Comparison of ENCODE assay signal across 8 cellular contexts in the genomic region with DNA sequence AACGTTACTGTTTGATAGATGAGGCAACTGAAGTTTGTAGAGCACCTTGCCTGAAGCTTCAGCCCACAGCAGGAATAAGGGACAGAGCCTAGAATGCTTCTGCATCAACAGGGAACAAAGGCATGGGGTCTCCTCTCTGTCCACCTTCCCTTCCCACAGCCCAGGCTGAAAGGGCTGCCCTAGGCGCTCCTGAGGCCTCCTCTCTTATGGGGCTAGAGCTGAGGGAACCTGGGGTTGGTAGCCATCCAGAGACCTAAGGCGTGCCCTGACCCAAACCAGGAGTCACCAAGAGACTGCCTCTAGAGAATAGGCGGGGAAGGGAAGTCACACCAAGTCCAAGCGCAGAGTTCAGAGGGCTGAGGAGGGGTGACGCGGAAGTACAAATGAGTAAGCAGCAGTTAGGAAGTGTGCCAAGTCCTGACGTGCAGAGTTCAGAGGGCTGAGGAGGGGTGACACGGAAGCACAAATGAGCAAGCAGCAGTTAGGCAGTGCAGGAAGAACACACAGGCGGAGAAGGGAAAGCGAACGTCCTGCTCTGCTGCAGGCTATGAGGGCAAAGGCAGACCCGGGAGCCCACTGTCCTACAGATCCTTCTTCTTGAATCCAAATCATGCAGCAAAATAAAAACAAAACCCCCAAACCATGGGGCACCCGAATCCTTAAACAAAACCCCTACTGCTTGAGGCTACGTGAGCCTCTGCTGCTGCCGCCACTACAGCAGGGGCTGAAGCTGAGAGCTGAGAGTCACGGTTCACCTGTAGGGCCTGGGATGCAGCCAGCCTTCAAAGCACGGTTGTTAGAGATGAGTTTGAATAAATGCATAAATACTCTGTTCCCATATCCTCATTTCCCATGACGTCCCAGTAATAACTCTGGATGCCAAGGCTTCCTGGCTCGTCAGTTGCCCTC. TPM values are rescaled to one million over a fixed set of nuclear protein-coding genes. Genes with fewer than 3 reads are reported as not detected.
DNase-seq lines count a peak whose midpoint lies in the region; ATAC-seq and TF ChIP-seq lines count a peak whose summit lies in the region.

No MANE protein-coding gene starts in this region.

- H3K36me3 Mint-ChIP-seq in activated T-cell treated with anti-CD3 and anti-CD28 coated beads, Interleukin-2, amount 50 U/mL, for 72 hours (ENCODE audit: insufficient read depth in 2 of 2) = no peaks in the 10 kb centered on the region
- H3K36me3 Mint-ChIP-seq in osteocyte (ENCODE audit: unreplicated experiment) = peaks cover under 1% of the 10 kb centered on the region

- H3K27me3 Mint-ChIP-seq in activated T-cell treated with anti-CD3 and anti-CD28 coated beads, Interleukin-2, amount 50 U/mL, for 72 hours (ENCODE audit: low read depth) = no peaks in the 10 kb centered on the region
- H3K27me3 Mint-ChIP-seq in osteocyte (ENCODE audit: unreplicated experiment) = no peaks in the 10 kb centered on the region

- peak overlapping the region; percentile 30 for H3K27ac ChIP-seq in substantia nigra (ENCODE audit: low read depth, low read length, poor library complexity, severe bottlenecking)

- H3K4me1 Mint-ChIP-seq in activated T-cell treated with anti-CD3 and anti-CD28 coated beads, Interleukin-2, amount 50 U/mL, for 72 hours (ENCODE audit: low read depth) = peaks cover 29% of the 10 kb centered on the region
- peaks cover 38% of the 10 kb centered on the region for H3K4me1 Mint-ChIP-seq in osteocyte (ENCODE audit: unreplicated experiment)

- H3K9me3 Mint-ChIP-seq in activated T-cell treated with anti-CD3 and anti-CD28 coated beads, Interleukin-2, amount 50 U/mL, for 72 hours = no peaks in the 10 kb centered on the region
- H3K9me3 Mint-ChIP-seq in osteocyte (ENCODE audit: unreplicated experiment) = no peaks in the 10 kb centered on the region

- TF ChIP-seq CTCF in osteocyte (IDR thresholded peaks at IDR 0.05) = no peak

- peak overlapping the region; percentile 74 to 82 for H3K4me3 Mint-ChIP-seq in activated T-cell treated with anti-CD3 and anti-CD28 coated beads, Interleukin-2, amount 50 U/mL, for 72 hours
- H3K4me3 Mint-ChIP-seq in osteocyte (ENCODE audit: unreplicated experiment) = peak overlapping the region; percentile 53

- DNase-seq in OCI-M1 (lab: John Stamatoyannopoulos, UW) = peak; percentile 99
- peak; percentile 92 for DNase-seq in activated T-cell treated with anti-CD3 and anti-CD28 coated beads, Interleukin-2, amount 50 U/mL, for 72 hours
- DNase-seq in fibroblast of the conjunctiva (ENCODE audit: low read depth) = peak; percentile 82
- no peak for DNase-seq in osteocyte (ENCODE audit: extremely low spot score, unreplicated experiment)
- DNase-seq in substantia nigra (lab: John Stamatoyannopoulos, UW) = peak in 38 of 49 donors; percentile 5 to 75 (median 37)
- DNase-seq in NCI-H446 treated with DMSO at 0.1 percent for 48 hours (lab: John Stamatoyannopoulos, UW) = no peak

- peak; percentile 44 for ATAC-seq in HG02870 (IDR thresholded peaks at IDR 0.05; ENCODE audit: unreplicated experiment)
- peak; percentile 76 to 79 for ATAC-seq in activated T-cell treated with anti-CD3 and anti-CD28 coated beads, Interleukin-2, amount 50 U/mL, for 72 hours (replicated peaks in 1 of 2)

- peak overlapping the region; percentile 90 for H3K27ac Mint-ChIP-seq in activated T-cell treated with anti-CD3 and anti-CD28 coated beads, Interleukin-2, amount 50 U/mL, for 72 hours
- peak overlapping the region; percentile 70 for H3K27ac Mint-ChIP-seq in osteocyte (ENCODE audit: unreplicated experiment)

- TF ChIP-seq POLR2A in GM10847 (IDR thresholded peaks at IDR 0.05; ENCODE audit: extremely low read depth, insufficient read length) = peak; percentile 39

RNA-seq across cellular contexts. Expression of gene SPG7, which starts 2.7 kb away (rescaled TPM):
- total RNA-seq in activated T-cell treated with anti-CD3 and anti-CD28 coated beads, Interleukin-2, amount 50 U/mL, for 72 hours = 10 to 100 TPM; 67.4 to 82.1 TPM
- 113 and 125 TPM in 2 replicates for total RNA-seq in osteocyte

RNA-seq across cellular contexts. Expression of gene ANKRD11, which starts 15.1 kb away (rescaled TPM):
- 100 to 1,000 TPM; 204 to 215 TPM for total RNA-seq in activated T-cell treated with anti-CD3 and anti-CD28 coated beads, Interleukin-2, amount 50 U/mL, for 72 hours
- total RNA-seq in osteocyte = 188 and 209 TPM in 2 replicates

RNA-seq across cellular contexts. Expression of gene RPL13, which starts 55.0 kb away (rescaled TPM):
- 1,000 to 10,000 TPM; 3,140 to 3,274 TPM for total RNA-seq in activated T-cell treated with anti-CD3 and anti-CD28 coated beads, Interleukin-2, amount 50 U/mL, for 72 hours
- total RNA-seq in osteocyte = 1,759 and 1,785 TPM in 2 replicates

Comparison
In these comparisons a context has a peak if more than half of its experiments do, and no peak if none do; other contexts are left out.
1. DNase-seq: peak in OCI-M1 (single experiment), activated T-cell treated with anti-CD3 and anti-CD28 coated beads, Interleukin-2, amount 50 U/mL, for 72 hours (2 of 2), fibroblast of the conjunctiva (single experiment) and substantia nigra (38 of 49); none in osteocyte (single experiment) and NCI-H446 treated with DMSO at 0.1 percent for 48 hours (single experiment).